10 cellular contexts compared by ENCODE assay signal in genomic region chr6:108760158-108761050, GRCh38.
DNase-seq lines count a peak whose midpoint lies in the region; ATAC-seq and TF ChIP-seq lines count a peak whose summit lies in the region.
"Had no signal": no experiment of that assay in that cellular context is flagged by ENCODE, and none has a peak within 500 bp of the region (broad histone marks: within the 10 kb centered on the region; RNA-seq: fewer than 3 reads in every experiment).

No MANE protein-coding gene starts in this region.

- H3K4me1 Mint-ChIP-seq in natural killer cell treated with Interleukin-12 subunit alpha and Interleukin-12 subunit beta and Interleukin-15 and Interleukin-18, amount 100 ng/mL, for 72 hours (ENCODE audit: low read depth in 2 of 2): peaks cover 5 to 17% of the 10 kb centered on the region in 2 donors

- no peaks in the 10 kb centered on the region for H3K9me3 Mint-ChIP-seq in natural killer cell treated with Interleukin-12 subunit alpha and Interleukin-12 subunit beta and Interleukin-15 and Interleukin-18, amount 100 ng/mL, for 72 hours

- H3K4me3 ChIP-seq in right atrium auricular region: no peak overlapping the region
- no peak overlapping the region for H3K4me3 ChIP-seq in breast epithelium
- H3K4me3 ChIP-seq: heart left ventricle had no signal

- H3K4me1 ChIP-seq in right atrium auricular region (peaks cover 0 to 31% of the 10 kb centered on the region in 2 donors), breast epithelium (no peaks in the 10 kb centered on the region)

- no peaks in the 10 kb centered on the region for H3K36me3 Mint-ChIP-seq in natural killer cell treated with Interleukin-12 subunit alpha and Interleukin-12 subunit beta and Interleukin-15 and Interleukin-18, amount 100 ng/mL, for 72 hours

- no peak for TF ChIP-seq POLR2A in breast epithelium (IDR thresholded peaks at IDR 0.05)

- peaks cover 2 to 12% of the 10 kb centered on the region in 2 donors for H3K27me3 Mint-ChIP-seq in natural killer cell treated with Interleukin-12 subunit alpha and Interleukin-12 subunit beta and Interleukin-15 and Interleukin-18, amount 100 ng/mL, for 72 hours

- DNase-seq in Right ventricle myocardium superior (no peak), right atrium auricular region (ENCODE audit: low spot score) (no peak), SKM-1 treated with dmso at 0.1 percent for 144 hours (lab: John Stamatoyannopoulos, UW; ENCODE audit: unreplicated experiment) (peak; percentile 78), left cardiac atrium (no peak), breast epithelium (ENCODE audit: low spot score in 2 of 2) (no peak)
- no peak for DNase-seq in natural killer cell treated with Interleukin-12 subunit alpha and Interleukin-12 subunit beta and Interleukin-15 and Interleukin-18, amount 100 ng/mL, for 72 hours (ENCODE audit: low spot score)
- DNase-seq: heart left ventricle, SW 1271 had no signal

- TF ChIP-seq CTCF in right atrium auricular region (IDR thresholded peaks at IDR 0.05): no peak
- no peak for TF ChIP-seq CTCF in breast epithelium (IDR thresholded peaks at IDR 0.05)

- H3K27ac Mint-ChIP-seq in natural killer cell treated with Interleukin-12 subunit alpha and Interleukin-12 subunit beta and Interleukin-15 and Interleukin-18, amount 100 ng/mL, for 72 hours: no peak overlapping the region

- no peaks in the 10 kb centered on the region for H3K27me3 ChIP-seq in right atrium auricular region
- H3K27me3 ChIP-seq in breast epithelium: no peaks in the 10 kb centered on the region
- H3K27me3 ChIP-seq: heart left ventricle had no signal

- no peaks in the 10 kb centered on the region for H3K9me3 ChIP-seq in right atrium auricular region
- no peaks in the 10 kb centered on the region for H3K9me3 ChIP-seq in breast epithelium
- H3K9me3 ChIP-seq: heart left ventricle had no signal

- H3K27ac ChIP-seq in right atrium auricular region (peak overlapping the region in 1 of 2 donors; percentile 7), breast epithelium (peak overlapping the region in 1 of 2 donors; percentile 54)
- H3K27ac ChIP-seq: heart left ventricle had no signal

- intact Hi-C loops in Right ventricle myocardium superior (cut with DNase I) (no loop called here), left cardiac atrium (cut with DNase I) (no loop called here), breast epithelium (cut with DNase I; ENCODE audit: low total_unique reads) (no loop called here)

- H3K4me3 Mint-ChIP-seq in natural killer cell treated with Interleukin-12 subunit alpha and Interleukin-12 subunit beta and Interleukin-15 and Interleukin-18, amount 100 ng/mL, for 72 hours: no peak overlapping the region

- ATAC-seq in Right ventricle myocardium superior (ENCODE audit: poor library complexity) (peak; percentile 17), left cardiac atrium (peak; percentile 58 to 60), HG03439 (IDR thresholded peaks at IDR 0.05; ENCODE audit: unreplicated experiment) (no peak), GM21423 (IDR thresholded peaks at IDR 0.05; ENCODE audit: unreplicated experiment) (no peak)
- no peak for ATAC-seq in natural killer cell treated with Interleukin-12 subunit alpha and Interleukin-12 subunit beta and Interleukin-15 and Interleukin-18, amount 100 ng/mL, for 72 hours

- H3K36me3 ChIP-seq in right atrium auricular region: no peaks in the 10 kb centered on the region
- H3K36me3 ChIP-seq in breast epithelium: no peaks in the 10 kb centered on the region
- H3K36me3 ChIP-seq: heart left ventricle had no signal

Comparison
In these comparisons a context has a peak if more than half of its experiments do, and no peak if none do; other contexts are left out.
1. ATAC-seq: peak in Right ventricle myocardium superior (single experiment) and left cardiac atrium (2 of 2); none in HG03439 (single experiment), natural killer cell treated with Interleukin-12 subunit alpha and Interleukin-12 subunit beta and Interleukin-15 and Interleukin-18, amount 100 ng/mL, for 72 hours (0 of 2) and GM21423 (single experiment).